Comparison of ENCODE assay signal across 1 cellular context in the genomic region with DNA sequence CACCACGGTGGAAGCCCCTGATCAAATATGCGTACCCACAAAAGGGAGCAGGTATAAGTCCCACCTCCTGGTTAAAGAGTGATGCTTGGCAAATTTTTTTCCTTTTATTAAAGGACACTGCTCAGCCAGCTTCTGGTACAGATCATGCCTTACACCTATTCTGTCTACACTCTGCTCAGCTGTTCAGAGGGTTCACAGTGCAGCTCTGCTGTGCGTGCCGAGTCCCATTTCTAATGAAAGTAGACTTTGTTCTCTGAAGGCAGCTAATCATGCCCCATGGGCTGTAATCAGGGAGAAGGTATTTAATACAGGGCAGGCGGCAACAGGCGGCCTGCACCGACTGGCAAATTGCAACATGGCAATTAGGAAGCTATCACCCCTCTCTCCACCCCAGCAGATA.
TF ChIP-seq lines count a peak whose summit lies in the region.

No MANE protein-coding gene starts in this region.

TF ChIP-seq in HepG2, 621 proteins besides CTCF, POLR2A, EP300 and RAD21 (continued from another document and continues in another):
- TF ChIP-seq ZNF180 (CRISPR knock-in tag; IDR thresholded peaks at IDR 0.05; ENCODE audit: borderline replicate concordance, low read depth) (no peak), ZNF292 (CRISPR knock-in tag; IDR thresholded peaks at IDR 0.05; ENCODE audit: borderline replicate concordance, low read depth) (peak; percentile 81; the same call in 1 of the 2 replicates), ZNF816 (CRISPR knock-in tag; IDR thresholded peaks at IDR 0.05; ENCODE audit: borderline replicate concordance) (no peak), ZNF549 (CRISPR knock-in tag; IDR thresholded peaks at IDR 0.05) (peak; percentile 93), ZSCAN29 (CRISPR knock-in tag; conservative IDR thresholded peaks at IDR 0.05) (peak; percentile 76; the same call in 1 of the 2 replicates), ZBTB21 (CRISPR knock-in tag; IDR thresholded peaks at IDR 0.05) (no peak), DMAP1 (CRISPR knock-in tag; IDR thresholded peaks at IDR 0.05) (peak; percentile 62; the same call in 1 of the 2 replicates), ZSCAN20 (CRISPR knock-in tag; IDR thresholded peaks at IDR 0.05; ENCODE audit: borderline replicate concordance) (peak; percentile 98), FOXJ3 (CRISPR knock-in tag; IDR thresholded peaks at IDR 0.05; ENCODE audit: borderline replicate concordance) (no peak; the same call in 1 of the 2 replicates), PLSCR1 (CRISPR knock-in tag; IDR thresholded peaks at IDR 0.05; ENCODE audit: borderline replicate concordance) (no peak), PCBP2 (optimal IDR thresholded peaks at IDR 0.05; ENCODE audit: low read depth, low read length, poor library complexity, severe bottlenecking) (no peak), ZBTB43 (CRISPR knock-in tag; conservative IDR thresholded peaks at IDR 0.05) (no peak), LCORL (IDR thresholded peaks at IDR 0.05) (no peak), LCORL (CRISPR knock-in tag; IDR thresholded peaks at IDR 0.05) (peak; percentile 69), IRF9 (CRISPR knock-in tag; IDR thresholded peaks at IDR 0.05; ENCODE audit: borderline replicate concordance) (no peak), YEATS2 (CRISPR knock-in tag; IDR thresholded peaks at IDR 0.05; ENCODE audit: borderline replicate concordance) (no peak), ZNF205 (CRISPR knock-in tag; IDR thresholded peaks at IDR 0.05) (0 out of 2 replicates have a peak, but pooled peaks have one; percentile 37), ETV5 (CRISPR knock-in tag; IDR thresholded peaks at IDR 0.05; ENCODE audit: borderline replicate concordance) (peak; percentile 59; the same call in 1 of the 2 replicates), ATF7 (IDR thresholded peaks at IDR 0.05) (no peak), ATF7 (CRISPR knock-in tag; IDR thresholded peaks at IDR 0.05) (0 out of 2 replicates have a peak, but pooled peaks have one; percentile 56), CEBPG (CRISPR knock-in tag; IDR thresholded peaks at IDR 0.05) (peak; percentile 62), ZNF431 (CRISPR knock-in tag; IDR thresholded peaks at IDR 0.05; ENCODE audit: borderline replicate concordance, low read depth) (0 out of 2 replicates have a peak, but pooled peaks have one; percentile 30), HIC2 (CRISPR knock-in tag; IDR thresholded peaks at IDR 0.05; ENCODE audit: low read depth) (peak; percentile 87), SOX13 (IDR thresholded peaks at IDR 0.05) (no peak), SOX13 (CRISPR knock-in tag; conservative IDR thresholded peaks at IDR 0.05 in 1 of 2, IDR thresholded peaks at IDR 0.05 in 1 of 2) (peak in 1 of 2 experiments; percentile 57; a peak in 1 of 4 replicates), HES4 (CRISPR knock-in tag; IDR thresholded peaks at IDR 0.05; ENCODE audit: borderline replicate concordance) (no peak), FOXK1 (CRISPR knock-in tag; IDR thresholded peaks at IDR 0.05; ENCODE audit: borderline replicate concordance, low read depth) (no peak), SIX4 (CRISPR knock-in tag; IDR thresholded peaks at IDR 0.05) (0 out of 2 replicates have a peak, but pooled peaks have one; percentile 8)
- TF ChIP-seq, protein P1, sequence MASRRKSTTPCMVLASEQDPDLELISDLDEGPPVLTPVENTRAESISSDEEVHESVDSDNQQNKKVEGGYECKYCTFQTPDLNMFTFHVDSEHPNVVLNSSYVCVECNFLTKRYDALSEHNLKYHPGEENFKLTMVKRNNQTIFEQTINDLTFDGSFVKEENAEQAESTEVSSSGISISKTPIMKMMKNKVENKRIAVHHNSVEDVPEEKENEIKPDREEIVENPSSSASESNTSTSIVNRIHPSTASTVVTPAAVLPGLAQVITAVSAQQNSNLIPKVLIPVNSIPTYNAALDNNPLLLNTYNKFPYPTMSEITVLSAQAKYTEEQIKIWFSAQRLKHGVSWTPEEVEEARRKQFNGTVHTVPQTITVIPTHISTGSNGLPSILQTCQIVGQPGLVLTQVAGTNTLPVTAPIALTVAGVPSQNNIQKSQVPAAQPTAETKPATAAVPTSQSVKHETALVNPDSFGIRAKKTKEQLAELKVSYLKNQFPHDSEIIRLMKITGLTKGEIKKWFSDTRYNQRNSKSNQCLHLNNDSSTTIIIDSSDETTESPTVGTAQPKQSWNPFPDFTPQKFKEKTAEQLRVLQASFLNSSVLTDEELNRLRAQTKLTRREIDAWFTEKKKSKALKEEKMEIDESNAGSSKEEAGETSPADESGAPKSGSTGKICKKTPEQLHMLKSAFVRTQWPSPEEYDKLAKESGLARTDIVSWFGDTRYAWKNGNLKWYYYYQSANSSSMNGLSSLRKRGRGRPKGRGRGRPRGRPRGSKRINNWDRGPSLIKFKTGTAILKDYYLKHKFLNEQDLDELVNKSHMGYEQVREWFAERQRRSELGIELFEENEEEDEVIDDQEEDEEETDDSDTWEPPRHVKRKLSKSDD (CRISPR knock-in tag; IDR thresholded peaks at IDR 0.05; ENCODE audit: low read depth) = no peak
- TF ChIP-seq, protein P2, sequence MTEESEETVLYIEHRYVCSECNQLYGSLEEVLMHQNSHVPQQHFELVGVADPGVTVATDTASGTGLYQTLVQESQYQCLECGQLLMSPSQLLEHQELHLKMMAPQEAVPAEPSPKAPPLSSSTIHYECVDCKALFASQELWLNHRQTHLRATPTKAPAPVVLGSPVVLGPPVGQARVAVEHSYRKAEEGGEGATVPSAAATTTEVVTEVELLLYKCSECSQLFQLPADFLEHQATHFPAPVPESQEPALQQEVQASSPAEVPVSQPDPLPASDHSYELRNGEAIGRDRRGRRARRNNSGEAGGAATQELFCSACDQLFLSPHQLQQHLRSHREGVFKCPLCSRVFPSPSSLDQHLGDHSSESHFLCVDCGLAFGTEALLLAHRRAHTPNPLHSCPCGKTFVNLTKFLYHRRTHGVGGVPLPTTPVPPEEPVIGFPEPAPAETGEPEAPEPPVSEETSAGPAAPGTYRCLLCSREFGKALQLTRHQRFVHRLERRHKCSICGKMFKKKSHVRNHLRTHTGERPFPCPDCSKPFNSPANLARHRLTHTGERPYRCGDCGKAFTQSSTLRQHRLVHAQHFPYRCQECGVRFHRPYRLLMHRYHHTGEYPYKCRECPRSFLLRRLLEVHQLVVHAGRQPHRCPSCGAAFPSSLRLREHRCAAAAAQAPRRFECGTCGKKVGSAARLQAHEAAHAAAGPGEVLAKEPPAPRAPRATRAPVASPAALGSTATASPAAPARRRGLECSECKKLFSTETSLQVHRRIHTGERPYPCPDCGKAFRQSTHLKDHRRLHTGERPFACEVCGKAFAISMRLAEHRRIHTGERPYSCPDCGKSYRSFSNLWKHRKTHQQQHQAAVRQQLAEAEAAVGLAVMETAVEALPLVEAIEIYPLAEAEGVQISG (CRISPR knock-in tag; IDR thresholded peaks at IDR 0.05) = peak; percentile 62
- TF ChIP-seq, protein P3, sequence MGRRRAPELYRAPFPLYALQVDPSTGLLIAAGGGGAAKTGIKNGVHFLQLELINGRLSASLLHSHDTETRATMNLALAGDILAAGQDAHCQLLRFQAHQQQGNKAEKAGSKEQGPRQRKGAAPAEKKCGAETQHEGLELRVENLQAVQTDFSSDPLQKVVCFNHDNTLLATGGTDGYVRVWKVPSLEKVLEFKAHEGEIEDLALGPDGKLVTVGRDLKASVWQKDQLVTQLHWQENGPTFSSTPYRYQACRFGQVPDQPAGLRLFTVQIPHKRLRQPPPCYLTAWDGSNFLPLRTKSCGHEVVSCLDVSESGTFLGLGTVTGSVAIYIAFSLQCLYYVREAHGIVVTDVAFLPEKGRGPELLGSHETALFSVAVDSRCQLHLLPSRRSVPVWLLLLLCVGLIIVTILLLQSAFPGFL (CRISPR knock-in tag; IDR thresholded peaks at IDR 0.05) = no peak
- TF ChIP-seq, protein P4, sequence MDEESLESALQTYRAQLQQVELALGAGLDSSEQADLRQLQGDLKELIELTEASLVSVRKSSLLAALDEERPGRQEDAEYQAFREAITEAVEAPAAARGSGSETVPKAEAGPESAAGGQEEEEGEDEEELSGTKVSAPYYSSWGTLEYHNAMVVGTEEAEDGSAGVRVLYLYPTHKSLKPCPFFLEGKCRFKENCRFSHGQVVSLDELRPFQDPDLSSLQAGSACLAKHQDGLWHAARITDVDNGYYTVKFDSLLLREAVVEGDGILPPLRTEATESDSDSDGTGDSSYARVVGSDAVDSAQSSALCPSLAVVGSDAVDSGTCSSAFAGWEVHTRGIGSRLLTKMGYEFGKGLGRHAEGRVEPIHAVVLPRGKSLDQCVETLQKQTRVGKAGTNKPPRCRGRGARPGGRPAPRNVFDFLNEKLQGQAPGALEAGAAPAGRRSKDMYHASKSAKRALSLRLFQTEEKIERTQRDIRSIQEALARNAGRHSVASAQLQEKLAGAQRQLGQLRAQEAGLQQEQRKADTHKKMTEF (CRISPR knock-in tag; IDR thresholded peaks at IDR 0.05) = peak; percentile 41; the same call in 1 of the 2 replicates
- TF ChIP-seq, protein P5, sequence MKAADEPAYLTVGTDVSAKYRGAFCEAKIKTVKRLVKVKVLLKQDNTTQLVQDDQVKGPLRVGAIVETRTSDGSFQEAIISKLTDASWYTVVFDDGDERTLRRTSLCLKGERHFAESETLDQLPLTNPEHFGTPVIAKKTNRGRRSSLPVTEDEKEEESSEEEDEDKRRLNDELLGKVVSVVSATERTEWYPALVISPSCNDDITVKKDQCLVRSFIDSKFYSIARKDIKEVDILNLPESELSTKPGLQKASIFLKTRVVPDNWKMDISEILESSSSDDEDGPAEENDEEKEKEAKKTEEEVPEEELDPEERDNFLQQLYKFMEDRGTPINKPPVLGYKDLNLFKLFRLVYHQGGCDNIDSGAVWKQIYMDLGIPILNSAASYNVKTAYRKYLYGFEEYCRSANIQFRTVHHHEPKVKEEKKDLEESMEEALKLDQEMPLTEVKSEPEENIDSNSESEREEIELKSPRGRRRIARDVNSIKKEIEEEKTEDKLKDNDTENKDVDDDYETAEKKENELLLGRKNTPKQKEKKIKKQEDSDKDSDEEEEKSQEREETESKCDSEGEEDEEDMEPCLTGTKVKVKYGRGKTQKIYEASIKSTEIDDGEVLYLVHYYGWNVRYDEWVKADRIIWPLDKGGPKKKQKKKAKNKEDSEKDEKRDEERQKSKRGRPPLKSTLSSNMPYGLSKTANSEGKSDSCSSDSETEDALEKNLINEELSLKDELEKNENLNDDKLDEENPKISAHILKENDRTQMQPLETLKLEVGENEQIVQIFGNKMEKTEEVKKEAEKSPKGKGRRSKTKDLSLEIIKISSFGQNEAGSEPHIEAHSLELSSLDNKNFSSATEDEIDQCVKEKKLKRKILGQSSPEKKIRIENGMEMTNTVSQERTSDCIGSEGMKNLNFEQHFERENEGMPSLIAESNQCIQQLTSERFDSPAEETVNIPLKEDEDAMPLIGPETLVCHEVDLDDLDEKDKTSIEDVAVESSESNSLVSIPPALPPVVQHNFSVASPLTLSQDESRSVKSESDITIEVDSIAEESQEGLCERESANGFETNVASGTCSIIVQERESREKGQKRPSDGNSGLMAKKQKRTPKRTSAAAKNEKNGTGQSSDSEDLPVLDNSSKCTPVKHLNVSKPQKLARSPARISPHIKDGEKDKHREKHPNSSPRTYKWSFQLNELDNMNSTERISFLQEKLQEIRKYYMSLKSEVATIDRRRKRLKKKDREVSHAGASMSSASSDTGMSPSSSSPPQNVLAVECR (CRISPR knock-in tag; IDR thresholded peaks at IDR 0.05; ENCODE audit: borderline replicate concordance) = peak; percentile 41; the same call in 1 of the 2 replicates
- TF ChIP-seq, protein P6, sequence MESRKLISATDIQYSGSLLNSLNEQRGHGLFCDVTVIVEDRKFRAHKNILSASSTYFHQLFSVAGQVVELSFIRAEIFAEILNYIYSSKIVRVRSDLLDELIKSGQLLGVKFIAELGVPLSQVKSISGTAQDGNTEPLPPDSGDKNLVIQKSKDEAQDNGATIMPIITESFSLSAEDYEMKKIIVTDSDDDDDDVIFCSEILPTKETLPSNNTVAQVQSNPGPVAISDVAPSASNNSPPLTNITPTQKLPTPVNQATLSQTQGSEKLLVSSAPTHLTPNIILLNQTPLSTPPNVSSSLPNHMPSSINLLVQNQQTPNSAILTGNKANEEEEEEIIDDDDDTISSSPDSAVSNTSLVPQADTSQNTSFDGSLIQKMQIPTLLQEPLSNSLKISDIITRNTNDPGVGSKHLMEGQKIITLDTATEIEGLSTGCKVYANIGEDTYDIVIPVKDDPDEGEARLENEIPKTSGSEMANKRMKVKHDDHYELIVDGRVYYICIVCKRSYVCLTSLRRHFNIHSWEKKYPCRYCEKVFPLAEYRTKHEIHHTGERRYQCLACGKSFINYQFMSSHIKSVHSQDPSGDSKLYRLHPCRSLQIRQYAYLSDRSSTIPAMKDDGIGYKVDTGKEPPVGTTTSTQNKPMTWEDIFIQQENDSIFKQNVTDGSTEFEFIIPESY (CRISPR knock-in tag; IDR thresholded peaks at IDR 0.05) = peak; percentile 51; the same call in 1 of the 2 replicates
